In genomic region chr11:134052395-134052987, GRCh38 we compare ENCODE assay signal across 26 cellular contexts. TPM values are rescaled to one million over a fixed set of nuclear protein-coding genes. Genes with fewer than 3 reads are reported as not detected.
A peak's percentile ranks its signal among the peaks of the same experiment; 100 is the strongest.
DNase-seq lines count a peak whose midpoint lies in the region; ATAC-seq and TF ChIP-seq lines count a peak whose summit lies in the region.
"Had no signal": no experiment of that assay in that cellular context is flagged by ENCODE, and none has a peak within 500 bp of the region (broad histone marks: within the 10 kb centered on the region; RNA-seq: fewer than 3 reads in every experiment).

No MANE protein-coding gene starts in this region.

- no peak for TF ChIP-seq RAD21 in IMR-90 (IDR thresholded peaks at IDR 0.05; ENCODE audit: low read length)

- H3F3A ChIP-seq in GM23338 (replicated peaks; ENCODE audit: low read depth): peaks cover 5% of the 10 kb centered on the region; the same call in 1 of the 2 replicates

- H3K4me2 ChIP-seq in GM23338 (no peak overlapping the region), IMR-90 (ENCODE audit: low read depth, low read length) (no peak overlapping the region)
- H3K4me2 ChIP-seq: hepatocyte had no signal

- ATAC-seq in GM23338: no peak
- no peak for ATAC-seq in IMR-90 (ENCODE audit: low read depth)
- ATAC-seq in GM18511 (IDR thresholded peaks at IDR 0.05; ENCODE audit: unreplicated experiment): no peak
- ATAC-seq: gastrocnemius medialis; stimulated activated naive CD8-positive, alpha-beta T cell treated with anti-CD3 and anti-CD28 coated beads, Interleukin-15, Interleukin-2, amounts not matched to agents 100 U/mL and 50 U/mL, for 24 hours had no signal

- H3K9me2 ChIP-seq in GM23338 (ENCODE audit: insufficient read depth): no peaks in the 10 kb centered on the region

- H3K27ac Mint-ChIP-seq in GM23338 (no peak overlapping the region), chondrocyte (ENCODE audit: unreplicated experiment) (no peak overlapping the region)
- H3K27ac Mint-ChIP-seq: activated B cell treated with CpG ODN at 0.5 μM for 24 hours, memory B cell had no signal

- no peak overlapping the region for H2AK5ac ChIP-seq in IMR-90 (ENCODE audit: low read depth, low read length)

- no TSS peak for BruUV-seq in IMR-90 (replicated peaks; lab: Mats Ljungman, UMichigan)

- 90% methylated on average over 5 of the region's 12 CpGs; no CpG with 5 or more reads in 1 of the 2 experiments for WGBS in IMR-90 (ENCODE audit: extremely low coverage in 2 of 2, insufficient read length in 1 of 2), 2 experiments

- H3K18ac ChIP-seq in IMR-90 (ENCODE audit: low read depth, low read length): no peak overlapping the region

- H3K36me3 ChIP-seq in GM23338 (ENCODE audit: insufficient read depth): no peaks in the 10 kb centered on the region
- no peaks in the 10 kb centered on the region for H3K36me3 ChIP-seq in IMR-90 (ENCODE audit: control insufficient read depth, insufficient read depth, low read length)
- H3K36me3 ChIP-seq: esophagus squamous epithelium, gastrocnemius medialis, prostate gland, SJCRH30, uterus had no signal

- peaks cover 14% of the 10 kb centered on the region for H3K27me3 Mint-ChIP-seq in GM23338 (ENCODE audit: insufficient read depth, low read depth, poor library complexity)
- peaks cover 2% of the 10 kb centered on the region for H3K27me3 Mint-ChIP-seq in chondrocyte (ENCODE audit: low read depth)

- TF ChIP-seq POLR2A in IMR-90 (IDR thresholded peaks at IDR 0.05; ENCODE audit: low read depth, low read length): no peak

- H2BK20ac ChIP-seq in IMR-90 (ENCODE audit: low read depth, low read length): no peak overlapping the region

- H3K4me1 ChIP-seq in GM23338 (ENCODE audit: insufficient read depth) (peaks cover 12% of the 10 kb centered on the region; the same call in 1 of the 2 replicates), IMR-90 (ENCODE audit: control insufficient read depth, insufficient read depth, low read length) (peaks cover 2% of the 10 kb centered on the region; the same call in 1 of the 2 replicates)
- H3K4me1 ChIP-seq: prostate gland had no signal

- CTCF ChIA-PET in IMR-90 (lab: Yijun Ruan, JAX): interaction anchor here (1.6 kb wide), 1 partner anchor 86 kb away, joined by 6 read pairs; no protein-coding TSS in a partner anchor

- H3K79me2 ChIP-seq in GM23338 (replicated peaks; ENCODE audit: insufficient read depth): no peaks in the 10 kb centered on the region
- H3K79me2 ChIP-seq: hepatocyte had no signal

- no peaks in the 10 kb centered on the region for H3K9me3 ChIP-seq in IMR-90 (ENCODE audit: control insufficient read depth, insufficient read depth, low read length)
- H3K9me3 ChIP-seq: esophagus squamous epithelium, gastrocnemius medialis, prostate gland, SJCRH30, testis, uterus had no signal

- H3K4me3 Mint-ChIP-seq in GM23338 (no peak overlapping the region), chondrocyte (ENCODE audit: unreplicated experiment) (no peak overlapping the region)
- H3K4me3 Mint-ChIP-seq: activated B cell treated with CpG ODN at 0.5 μM for 24 hours, memory B cell had no signal

- intact Hi-C loops in IMR-90 (cut with micrococcal nuclease): no loop called here

- POLR2A ChIA-PET in IMR-90 (lab: Charles Lee; ENCODE audit: unreplicated experiment): no interaction called here

- no peak overlapping the region for H3K23ac ChIP-seq in IMR-90 (ENCODE audit: low read depth, low read length)

- H2AFZ ChIP-seq in GM23338 (peak overlapping the region; percentile 90; the same call in 1 of the 2 replicates), IMR-90 (replicated peaks; ENCODE audit: low read length, poor library complexity) (peak overlapping the region; percentile 67)
- H2AFZ ChIP-seq: hepatocyte had no signal

- H3K4me1 Mint-ChIP-seq in GM23338 (peaks cover 26% of the 10 kb centered on the region), chondrocyte (ENCODE audit: low read depth) (peaks cover 21% of the 10 kb centered on the region)

- DNase-seq in GM23338 (ENCODE audit: low spot score) (no peak), IMR-90 (peak; percentile 22), chondrocyte (ENCODE audit: low spot score) (peak; percentile 11), mesenteric fat pad (ENCODE audit: low spot score) (peak; percentile 67), OCI-M1 (lab: John Stamatoyannopoulos, UW) (no peak), HuH-7 (ENCODE audit: low spot score) (no peak)
- DNase-seq: activated naive CD4-positive, alpha-beta T cell treated with Interleukin-2 at 50 U/mL for 16 hours; C1 segment of cervical spinal cord; effector memory CD4-positive, alpha-beta T cell; esophagus squamous epithelium; gastrocnemius medialis; GOT3; KG1; MM.1S; NCI-H2081 treated with DMSO at 0.1 percent for 48 hours; NCI-H226; NCI-H69; SJCRH30; stimulated activated naive CD8-positive, alpha-beta T cell treated with anti-CD3 and anti-CD28 coated beads, Interleukin-15, Interleukin-2, amounts not matched to agents 100 U/mL and 50 U/mL, for 24 hours; uterus had no signal

- no peak overlapping the region for H2BK5ac ChIP-seq in IMR-90 (ENCODE audit: low read depth, low read length, poor library complexity, severe bottlenecking)

- H4K20me1 ChIP-seq in GM23338 (replicated peaks; ENCODE audit: insufficient read depth): no peaks in the 10 kb centered on the region
- H4K20me1 ChIP-seq in IMR-90 (ENCODE audit: insufficient read depth, low read length): no peaks in the 10 kb centered on the region; the same call in 1 of the 2 replicates

- H4K91ac ChIP-seq in IMR-90 (ENCODE audit: insufficient read depth, low read depth, low read length): no peak overlapping the region

- no peak overlapping the region for H4K8ac ChIP-seq in IMR-90 (ENCODE audit: low read depth in 2 of 2, low read length in 2 of 2)

- H3K27me3 ChIP-seq in GM23338 (ENCODE audit: insufficient read depth): no peaks in the 10 kb centered on the region
- no peaks in the 10 kb centered on the region for H3K27me3 ChIP-seq in IMR-90 (ENCODE audit: control insufficient read depth, insufficient read depth, low read length)
- H3K27me3 ChIP-seq: gastrocnemius medialis, SJCRH30, testis, uterus had no signal

- H2AK9ac ChIP-seq in IMR-90 (replicated peaks; ENCODE audit: low read depth, low read length, poor library complexity): peak overlapping the region; percentile 55

- H3K27ac ChIP-seq in GM23338 (ENCODE audit: low read depth): no peak overlapping the region
- no peak overlapping the region for H3K27ac ChIP-seq in IMR-90 (ENCODE audit: insufficient read depth, low read length)
- H3K27ac ChIP-seq: gastrocnemius medialis, hepatocyte, prostate gland, SJCRH30 had no signal

- H3K14ac ChIP-seq in IMR-90 (replicated peaks; ENCODE audit: low read depth, low read length): no peak overlapping the region

- no peak overlapping the region for H2BK15ac ChIP-seq in IMR-90 (ENCODE audit: low read depth, low read length)

- H3K36me3 Mint-ChIP-seq in GM23338 (ENCODE audit: low read depth): no peaks in the 10 kb centered on the region
- H3K36me3 Mint-ChIP-seq in chondrocyte (ENCODE audit: low read depth): no peaks in the 10 kb centered on the region
- H3K36me3 Mint-ChIP-seq: memory B cell had no signal

- no peak overlapping the region for H3K56ac ChIP-seq in IMR-90 (ENCODE audit: extremely low read depth, insufficient read depth, low read length)

- dilution Hi-C loops in IMR-90 (cut with HindIII; ENCODE audit: low sequenced_read_pairs, unreplicated experiment): no loop called here

- H3K9me3 Mint-ChIP-seq in GM23338 (no peaks in the 10 kb centered on the region; the same call in 2 of the 3 replicates), chondrocyte (ENCODE audit: low read depth) (no peaks in the 10 kb centered on the region)
- H3K9me3 Mint-ChIP-seq: activated B cell treated with CpG ODN at 0.5 μM for 24 hours, memory B cell had no signal

- H3K9me1 ChIP-seq in IMR-90 (ENCODE audit: insufficient read depth, low read length): peaks cover 4% of the 10 kb centered on the region

- in situ Hi-C loops in IMR-90 (cut with MboI; ENCODE audit: low sequenced_read_pairs): no loop called here

- no peak for TF ChIP-seq CTCF in GM23338 (conservative IDR thresholded peaks at IDR 0.05; ENCODE audit: low read depth in 2 of 2)
- TF ChIP-seq CTCF in IMR-90 (conservative IDR thresholded peaks at IDR 0.05; ENCODE audit: low read depth, low read length): no peak
- no peak for TF ChIP-seq CTCF in chondrocyte (IDR thresholded peaks at IDR 0.05)

- no peak overlapping the region for H4K5ac ChIP-seq in IMR-90 (ENCODE audit: low read depth, low read length)

- no peak overlapping the region for H3K4ac ChIP-seq in IMR-90 (ENCODE audit: low read depth, low read length)

- H3K4me3 ChIP-seq in GM23338 (no peak overlapping the region), IMR-90 (ENCODE audit: insufficient read depth, low read depth, low read length) (no peak overlapping the region)
- H3K4me3 ChIP-seq: esophagus squamous epithelium, gastrocnemius medialis, hepatocyte, prostate gland, SJCRH30, testis, uterus had no signal

- H3K79me1 ChIP-seq in IMR-90 (ENCODE audit: low read depth in 1 of 2, low read length in 2 of 2): no peaks in the 10 kb centered on the region

- no peak overlapping the region for H2BK120ac ChIP-seq in IMR-90 (ENCODE audit: low read depth, low read length)

- H3K9ac ChIP-seq in IMR-90 (ENCODE audit: low read depth, low read length): no peak overlapping the region

TF ChIP-seq in GM23338, 12 proteins besides CTCF, POLR2A, EP300 and RAD21 (continues in another document):
- TF ChIP-seq EZH2phosphoT487 (IDR thresholded peaks at IDR 0.05; ENCODE audit: unreplicated experiment): no peak
- TF ChIP-seq ZNF114 (CRISPR knock-in tag; IDR thresholded peaks at IDR 0.05): 0 out of 2 replicates have a peak, but pooled peaks have one; percentile 12

TF ChIP-seq in IMR-90, 13 proteins besides CTCF, POLR2A, EP300 and RAD21 (continues in another document):
- no peak for TF ChIP-seq MAZ (IDR thresholded peaks at IDR 0.05; ENCODE audit: borderline replicate concordance, low read depth, low read length)
- no peak for TF ChIP-seq SMC3 (IDR thresholded peaks at IDR 0.05; ENCODE audit: low read depth, low read length)
- TF ChIP-seq RFX5 (IDR thresholded peaks at IDR 0.05; ENCODE audit: low read depth, low read length): no peak

RNA-seq across cellular contexts. Expression of gene JAM3, which starts 16.4 kb away (rescaled TPM):
- total RNA-seq in GM23338 (2014; rRNA removed; shearing (Covaris generic)): 41.5 and 44.8 TPM in 2 replicates
- polyA plus RNA-seq in GM23338 (2016; fragmentation: Nextera tagmentation; extraction: Ambion mirVana) (13.1 and 14.1 TPM in 2 replicates), IMR-90 (2012; rRNA removed) (32.0 and 38.0 TPM in 2 replicates)
- total RNA-seq in IMR-90 (2012; rRNA removed) (71.5 and 102 TPM in 2 replicates), chondrocyte (94.2 to 185 TPM (median 105 TPM) in 3 replicates), mesenteric fat pad (18.9 TPM)
- polyA plus RNA-seq in IMR-90 (2012; cell fraction: cytosol; rRNA removed): 17.9 and 24.0 TPM in 2 replicates
- 20.6 and 54.0 TPM in 2 replicates for polyA plus RNA-seq in IMR-90 (2012; cell fraction: nucleus; rRNA removed; ENCODE audit: low replicate concordance)

Comparison
In these comparisons a context has a peak if more than half of its experiments do, and no peak if none do; other contexts are left out.
1. DNase-seq: peak in IMR-90 (single experiment), chondrocyte (single experiment) and mesenteric fat pad (single experiment); none in GM23338 (single experiment), OCI-M1 (single experiment) and HuH-7 (single experiment).